Comparison of ENCODE assay signal across 16 cellular contexts in genomic region chr9:7977586-7977985, GRCh38.
DNase-seq lines count a peak whose midpoint lies in the region; ATAC-seq, FAIRE-seq and TF ChIP-seq lines count a peak whose summit lies in the region.
"Had no signal": no experiment of that assay in that cellular context is flagged by ENCODE, and none has a peak within 500 bp of the region (broad histone marks: within the 10 kb centered on the region; RNA-seq: fewer than 3 reads in every experiment).

No MANE protein-coding gene starts in this region.

- H3K4me1 ChIP-seq in CD4-positive, alpha-beta memory T cell (ENCODE audit: insufficient read depth, low read length): peaks cover 73% of the 10 kb centered on the region
- no peaks in the 10 kb centered on the region for H3K4me1 ChIP-seq in ascending aorta
- H3K4me1 ChIP-seq: breast epithelium, pancreas, right lobe of liver had no signal

- TF ChIP-seq POLR2A in GM12891 (IDR thresholded peaks at IDR 0.05; ENCODE audit: low read depth, low read length): no peak

- peaks cover 48 to 77% (median 62%) of the 10 kb centered on the region in 4 donors for H3K4me1 Mint-ChIP-seq in CD4-positive, alpha-beta memory T cell
- peaks cover 78% of the 10 kb centered on the region for H3K4me1 Mint-ChIP-seq in activated CD8-positive, alpha-beta T cell treated with anti-CD3 and anti-CD28 coated beads, Interleukin-2, amount 10 ng/mL, durations not matched to agents 7 days and 5 days (ENCODE audit: low read depth)
- peaks cover 44 to 78% (median 76%) of the 10 kb centered on the region in 4 donors for H3K4me1 Mint-ChIP-seq in naive thymus-derived CD8-positive, alpha-beta T cell

- peak overlapping the region; percentile 49 to 97 (median 83) for H3K27ac Mint-ChIP-seq in CD4-positive, alpha-beta memory T cell
- peak overlapping the region; percentile 99 for H3K27ac Mint-ChIP-seq in activated CD8-positive, alpha-beta T cell treated with anti-CD3 and anti-CD28 coated beads, Interleukin-2, amount 10 ng/mL, durations not matched to agents 7 days and 5 days
- H3K27ac Mint-ChIP-seq in naive thymus-derived CD8-positive, alpha-beta T cell: peak overlapping the region in 8 of 10 donors; percentile 17 to 90 (median 26)

- CTCF ChIA-PET in CD4-positive, alpha-beta memory T cell (lab: Charles Lee; ENCODE audit: partially characterized antibody): interaction anchor here (1.9 kb wide), 1 partner anchor 19 kb away, joined by 4 read pairs; no protein-coding TSS in a partner anchor
- CTCF ChIA-PET in activated CD8-positive, alpha-beta T cell treated with anti-CD3 and anti-CD28 coated beads, Interleukin-2, amount 10 ng/mL, durations not matched to agents 7 days and 5 days (lab: Charles Lee): interaction anchor here (1.2 to 1.7 kb wide), 2 partner anchors 11 kb away, joined by 3 to 6 read pairs; no protein-coding TSS in a partner anchor

- POLR2A ChIA-PET in CD4-positive, alpha-beta memory T cell (lab: Charles Lee; ENCODE audit: partially characterized antibody): no interaction called here
- POLR2A ChIA-PET in activated CD8-positive, alpha-beta T cell treated with anti-CD3 and anti-CD28 coated beads, Interleukin-2, amount 10 ng/mL, durations not matched to agents 7 days and 5 days (lab: Charles Lee): no interaction called here
- POLR2A ChIA-PET in naive thymus-derived CD8-positive, alpha-beta T cell (lab: Charles Lee): interaction anchor here (1.2 kb wide), 1 partner anchor 9 kb away, joined by 3 read pairs; no protein-coding TSS in a partner anchor

- no peaks in the 10 kb centered on the region for H3K27me3 ChIP-seq in CD4-positive, alpha-beta memory T cell (ENCODE audit: insufficient read depth, low read length)
- H3K27me3 ChIP-seq in ascending aorta: no peaks in the 10 kb centered on the region
- H3K27me3 ChIP-seq: breast epithelium, pancreas, right lobe of liver had no signal

- peak overlapping the region; percentile 51 for H3K27ac ChIP-seq in CD4-positive, alpha-beta memory T cell (ENCODE audit: low read depth, low read length)
- no peak overlapping the region for H3K27ac ChIP-seq in ascending aorta
- H3K27ac ChIP-seq: breast epithelium, pancreas, right lobe of liver had no signal

- H3K36me3 ChIP-seq in CD4-positive, alpha-beta memory T cell (ENCODE audit: insufficient read depth, low read length): no peaks in the 10 kb centered on the region
- H3K36me3 ChIP-seq in ascending aorta: no peaks in the 10 kb centered on the region
- H3K36me3 ChIP-seq: breast epithelium, pancreas, right lobe of liver had no signal

- no peaks in the 10 kb centered on the region for H3K9me3 Mint-ChIP-seq in CD4-positive, alpha-beta memory T cell
- H3K9me3 Mint-ChIP-seq in activated CD8-positive, alpha-beta T cell treated with anti-CD3 and anti-CD28 coated beads, Interleukin-2, amount 10 ng/mL, durations not matched to agents 7 days and 5 days (ENCODE audit: insufficient read depth): no peaks in the 10 kb centered on the region
- H3K9me3 Mint-ChIP-seq in naive thymus-derived CD8-positive, alpha-beta T cell: peaks cover 0 to 1% (median 0%) of the 10 kb centered on the region in 9 donors
- H3K9me3 Mint-ChIP-seq: stimulated activated effector memory CD8-positive, alpha-beta T cell treated with anti-CD3 and anti-CD28 coated beads, Interleukin-12 subunit alpha, Interleukin-12 subunit beta, amount 100 ng/mL, for 72 hours had no signal

- H3K4me3 ChIP-seq in CD4-positive, alpha-beta memory T cell (ENCODE audit: low read length in 2 of 2): no peak overlapping the region
- no peak overlapping the region for H3K4me3 ChIP-seq in ascending aorta
- H3K4me3 ChIP-seq: breast epithelium, pancreas, right lobe of liver had no signal

- no peak for ATAC-seq in activated CD8-positive, alpha-beta T cell treated with anti-CD3 and anti-CD28 coated beads, Interleukin-2, amount 10 ng/mL, durations not matched to agents 7 days and 5 days
- no peak for ATAC-seq in naive thymus-derived CD8-positive, alpha-beta T cell
- ATAC-seq in GM18502 (IDR thresholded peaks at IDR 0.05; ENCODE audit: poor library complexity, unreplicated experiment): no peak
- ATAC-seq: Panc1; pancreas; right lobe of liver; stimulated activated effector memory CD8-positive, alpha-beta T cell treated with anti-CD3 and anti-CD28 coated beads, Interleukin-12 subunit alpha, Interleukin-12 subunit beta, amount 100 ng/mL, for 72 hours had no signal

- no peaks in the 10 kb centered on the region for H3K36me3 Mint-ChIP-seq in CD4-positive, alpha-beta memory T cell
- peaks cover 26% of the 10 kb centered on the region for H3K36me3 Mint-ChIP-seq in activated CD8-positive, alpha-beta T cell treated with anti-CD3 and anti-CD28 coated beads, Interleukin-2, amount 10 ng/mL, durations not matched to agents 7 days and 5 days (ENCODE audit: low read depth)
- no peaks in the 10 kb centered on the region for H3K36me3 Mint-ChIP-seq in naive thymus-derived CD8-positive, alpha-beta T cell

- intact Hi-C loops in CD4-positive, alpha-beta memory T cell (cut with micrococcal nuclease): loop anchor here (2.0 to 10.0 kb wide), 6 partner anchors 35 to 1970 kb away; partner anchors contain the start of genes KDM4C and UHRF2
- intact Hi-C loops in ascending aorta (cut with DNase I): no loop called here

- peak; percentile 13 for FAIRE-seq in GM12891 (lab: Jason Lieb, UNC)
- FAIRE-seq: pancreas had no signal

- DNase-seq in CD4-positive, alpha-beta memory T cell: no peak
- DNase-seq in GM12891 (ENCODE audit: insufficient read length, low spot score) (no peak), GM19240 (ENCODE audit: insufficient read length, low spot score) (no peak), ascending aorta (ENCODE audit: low spot score in 2 of 2) (no peak)
- no peak for DNase-seq in activated CD8-positive, alpha-beta T cell treated with anti-CD3 and anti-CD28 coated beads, Interleukin-2, amount 10 ng/mL, durations not matched to agents 7 days and 5 days
- no peak for DNase-seq in naive thymus-derived CD8-positive, alpha-beta T cell
- DNase-seq: dermis blood vessel endothelial cell, hippocampal formation, NCI-H1436 treated with DMSO at 0.1 percent for 48 hours, NCI-H82, pancreas, right lobe of liver had no signal

- TF ChIP-seq CTCF in ascending aorta (IDR thresholded peaks at IDR 0.05): no peak

- H3K9me3 ChIP-seq in CD4-positive, alpha-beta memory T cell (ENCODE audit: control insufficient read depth in 1 of 2, low read length in 2 of 2): no peaks in the 10 kb centered on the region
- H3K9me3 ChIP-seq in ascending aorta: no peaks in the 10 kb centered on the region
- H3K9me3 ChIP-seq: breast epithelium, pancreas, right lobe of liver had no signal

- peak overlapping the region in 6 of 8 donors; percentile 0 to 61 (median 21) for H3K4me3 Mint-ChIP-seq in CD4-positive, alpha-beta memory T cell
- no peak overlapping the region for H3K4me3 Mint-ChIP-seq in activated CD8-positive, alpha-beta T cell treated with anti-CD3 and anti-CD28 coated beads, Interleukin-2, amount 10 ng/mL, durations not matched to agents 7 days and 5 days
- peak overlapping the region in 6 of 10 donors; percentile 13 to 63 (median 54) for H3K4me3 Mint-ChIP-seq in naive thymus-derived CD8-positive, alpha-beta T cell
- H3K4me3 Mint-ChIP-seq: stimulated activated effector memory CD8-positive, alpha-beta T cell treated with anti-CD3 and anti-CD28 coated beads, Interleukin-12 subunit alpha, Interleukin-12 subunit beta, amount 100 ng/mL, for 72 hours had no signal

- H3K27me3 Mint-ChIP-seq in CD4-positive, alpha-beta memory T cell: no peaks in the 10 kb centered on the region
- H3K27me3 Mint-ChIP-seq in activated CD8-positive, alpha-beta T cell treated with anti-CD3 and anti-CD28 coated beads, Interleukin-2, amount 10 ng/mL, durations not matched to agents 7 days and 5 days (ENCODE audit: low read depth): no peaks in the 10 kb centered on the region
- H3K27me3 Mint-ChIP-seq in naive thymus-derived CD8-positive, alpha-beta T cell: no peaks in the 10 kb centered on the region

TF ChIP-seq in GM12891, 5 proteins besides CTCF, POLR2A, EP300 and RAD21:
- TF ChIP-seq POU2F2 (IDR thresholded peaks at IDR 0.05; ENCODE audit: low read depth, low read length): no peak
- no peak for TF ChIP-seq PAX5 (IDR thresholded peaks at IDR 0.05; ENCODE audit: insufficient read depth, low read length, severe bottlenecking)
- no peak for TF ChIP-seq TAF1 (IDR thresholded peaks at IDR 0.05; ENCODE audit: low read depth, low read length)
- TF ChIP-seq SPI1 (IDR thresholded peaks at IDR 0.05; ENCODE audit: low read depth, low read length): no peak
- no peak for TF ChIP-seq POLR2AphosphoS5 (IDR thresholded peaks at IDR 0.05; ENCODE audit: low read depth, low read length)

Comparison
In these comparisons a context has a peak if more than half of its experiments do, and no peak if none do; other contexts are left out.
1. H3K27ac Mint-ChIP-seq: peak in every context shown above with its lines; median percentile 99 in activated CD8-positive, alpha-beta T cell treated with anti-CD3 and anti-CD28 coated beads, Interleukin-2, amount 10 ng/mL, durations not matched to agents 7 days and 5 days; 83 in CD4-positive, alpha-beta memory T cell; 26 in naive thymus-derived CD8-positive, alpha-beta T cell.